14 cellular contexts compared by ENCODE assay signal in the genomic region with DNA sequence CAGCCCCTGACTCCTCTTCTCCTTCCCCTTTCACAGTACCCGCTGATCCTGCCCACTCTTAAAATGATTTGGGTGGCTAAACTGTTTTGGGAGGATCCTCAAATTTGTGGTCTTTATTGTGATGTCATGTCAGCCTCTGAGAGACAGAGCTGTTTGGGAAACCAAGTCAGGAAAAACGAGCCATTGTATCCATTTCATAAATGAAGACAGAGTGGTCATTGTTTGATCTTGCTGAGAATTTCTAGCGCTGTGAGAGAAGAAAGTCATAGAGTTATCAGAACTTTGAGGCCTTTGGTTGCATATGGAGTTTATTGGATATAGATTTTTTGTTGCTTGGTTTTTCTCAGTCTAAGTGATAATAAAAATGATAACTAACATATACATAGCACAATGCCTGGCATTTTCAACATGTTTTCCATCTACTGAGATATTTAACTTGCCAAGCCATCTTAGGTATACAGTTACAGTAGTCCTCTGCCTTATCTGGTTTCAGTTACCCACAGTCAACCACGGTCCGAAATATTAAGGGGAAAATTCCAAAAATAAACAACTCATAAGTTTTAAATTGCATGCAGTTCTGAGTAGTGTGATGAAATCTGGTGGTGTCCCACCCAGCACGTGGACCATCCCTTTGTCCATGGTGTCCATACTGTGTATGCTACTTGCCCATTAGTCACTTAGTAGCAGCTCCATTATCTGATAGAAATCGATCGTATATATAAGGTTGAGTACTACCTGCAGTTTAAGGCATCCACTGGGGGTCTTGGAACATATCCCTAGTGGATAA.
"Had no signal": no experiment of that assay in that cellular context is flagged by ENCODE, and none has a peak within 500 bp of the region (broad histone marks: within the 10 kb centered on the region; RNA-seq: fewer than 3 reads in every experiment).

No MANE protein-coding gene starts in this region.

- H3K4me1 Mint-ChIP-seq: natural killer cell had no signal

- H3K4me3 ChIP-seq: suprapubic skin, upper lobe of right lung had no signal

- H3K27ac ChIP-seq: suprapubic skin, upper lobe of right lung had no signal

- H3K4me3 Mint-ChIP-seq: activated naive CD8-positive, alpha-beta T cell treated with anti-CD3 and anti-CD28 coated beads, Interleukin-2, amount 10 ng/mL, durations not matched to agents 7 days and 5 days; natural killer cell; stimulated activated naive B cell treated with anti-CD40 and anti-IgM and Interleukin-4, amounts not matched to agents 10 μg/mL and 1 μg/mL and 100 μg/mL, for 72 hours; T-helper 2 cell treated with Interferon-gamma antibody and Interleukin-4, amounts not matched to agents 5 μg/mL and 100 μg/mL, for 36 hours had no signal

- H3K27ac Mint-ChIP-seq: activated naive CD8-positive, alpha-beta T cell treated with anti-CD3 and anti-CD28 coated beads, Interleukin-2, amount 10 ng/mL, durations not matched to agents 7 days and 5 days; natural killer cell; stimulated activated naive B cell treated with anti-CD40 and anti-IgM and Interleukin-4, amounts not matched to agents 10 μg/mL and 1 μg/mL and 100 μg/mL, for 72 hours; T-helper 2 cell treated with Interferon-gamma antibody and Interleukin-4, amounts not matched to agents 5 μg/mL and 100 μg/mL, for 36 hours had no signal

- H3K36me3 ChIP-seq: suprapubic skin, upper lobe of right lung had no signal

- H3K9me3 Mint-ChIP-seq: activated naive CD8-positive, alpha-beta T cell treated with anti-CD3 and anti-CD28 coated beads, Interleukin-2, amount 10 ng/mL, durations not matched to agents 7 days and 5 days; natural killer cell; stimulated activated naive B cell treated with anti-CD40 and anti-IgM and Interleukin-4, amounts not matched to agents 10 μg/mL and 1 μg/mL and 100 μg/mL, for 72 hours; T-helper 2 cell treated with Interferon-gamma antibody and Interleukin-4, amounts not matched to agents 5 μg/mL and 100 μg/mL, for 36 hours had no signal

- ATAC-seq: left colon; natural killer cell; stimulated activated naive B cell treated with anti-CD40 and anti-IgM and Interleukin-4, amounts not matched to agents 10 μg/mL and 1 μg/mL and 100 μg/mL, for 72 hours had no signal

- H3K36me3 Mint-ChIP-seq: activated naive CD8-positive, alpha-beta T cell treated with anti-CD3 and anti-CD28 coated beads, Interleukin-2, amount 10 ng/mL, durations not matched to agents 7 days and 5 days; natural killer cell; stimulated activated naive B cell treated with anti-CD40 and anti-IgM and Interleukin-4, amounts not matched to agents 10 μg/mL and 1 μg/mL and 100 μg/mL, for 72 hours had no signal

- H3K27me3 ChIP-seq: suprapubic skin, upper lobe of right lung had no signal

- DNase-seq: activated CD4-positive, CD25-positive, alpha-beta regulatory T cell; activated naive CD4-positive, alpha-beta T cell; activated naive CD8-positive, alpha-beta T cell treated with anti-CD3 and anti-CD28 coated beads, Interleukin-2, amount 10 ng/mL, durations not matched to agents 7 days and 5 days; activated T-cell treated with anti-CD3 and anti-CD28 coated beads for 4 hours; left colon; natural killer cell; posterior cingulate gyrus; retina; SHP77; stimulated activated CD4-positive, alpha-beta T cell treated with anti-CD3 and anti-CD28 coated beads, Interleukin-2, amount 100 ng/mL, for 48 hours; stimulated activated naive B cell treated with anti-CD40 and anti-IgM and Interleukin-4, amounts not matched to agents 10 μg/mL and 1 μg/mL and 100 μg/mL, for 72 hours; upper lobe of right lung had no signal

- H3K9me3 ChIP-seq: suprapubic skin, upper lobe of right lung had no signal

- H3K4me1 ChIP-seq: upper lobe of right lung had no signal
